14 cellular contexts compared by ENCODE assay signal in the genomic region with DNA sequence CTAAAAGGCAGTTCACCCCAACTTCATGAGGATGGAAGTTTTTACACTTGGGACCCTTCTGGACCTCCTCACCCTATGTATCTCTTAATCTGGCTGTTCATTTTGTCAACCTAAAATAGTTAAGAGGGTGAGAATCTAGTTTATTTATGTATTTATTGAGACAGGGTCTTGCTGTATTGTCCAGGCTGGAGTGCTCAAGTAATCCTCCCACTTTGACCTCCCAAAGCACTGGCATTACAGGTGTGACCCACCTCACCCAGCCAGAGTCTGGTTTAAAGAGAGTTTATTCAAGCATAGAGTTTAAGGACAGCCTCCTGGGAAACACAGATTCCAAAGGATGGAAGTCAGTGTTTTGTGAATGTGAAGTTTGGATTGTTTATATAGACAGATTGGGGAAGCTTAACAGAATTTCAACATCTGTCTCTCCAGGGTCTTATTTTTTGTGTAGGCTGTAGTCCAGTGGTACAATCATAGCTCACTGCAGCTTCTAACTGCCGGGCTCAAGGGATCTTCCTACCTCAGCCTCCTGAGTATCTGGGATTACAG. TPM values are rescaled to one million over a fixed set of nuclear protein-coding genes. Genes with fewer than 3 reads are reported as not detected.
DNase-seq lines count a peak whose midpoint lies in the region; ATAC-seq and TF ChIP-seq lines count a peak whose summit lies in the region.
"Had no signal": no experiment of that assay in that cellular context is flagged by ENCODE, and none has a peak within 500 bp of the region (broad histone marks: within the 10 kb centered on the region; RNA-seq: fewer than 3 reads in every experiment).

No MANE protein-coding gene starts in this region.

- H2BK120ac ChIP-seq in mesenchymal stem cell (ENCODE audit: low read depth, low read length), result peak overlapping the region; percentile 89

- H3K14ac ChIP-seq in mesenchymal stem cell (ENCODE audit: low read length in 2 of 2), result no peak overlapping the region

- H3K18ac ChIP-seq in mesenchymal stem cell (ENCODE audit: low read depth in 1 of 2, low read length in 2 of 2), result peak overlapping the region; percentile 29 to 49

- H3K79me1 ChIP-seq in mesenchymal stem cell (replicated peaks; ENCODE audit: low read length, poor library complexity, severe bottlenecking), result peaks cover 3% of the 10 kb centered on the region

- peak overlapping the region in 1 of 2 experiments; percentile 16 for H3K4ac ChIP-seq in mesenchymal stem cell (ENCODE audit: low read depth in 1 of 2, low read length in 2 of 2)

- no peak overlapping the region for H3K9ac ChIP-seq in mesenchymal stem cell (ENCODE audit: low read length)

- no peak overlapping the region for H4K91ac ChIP-seq in mesenchymal stem cell (ENCODE audit: low read length)

- peak; percentile 47 for DNase-seq in amniotic epithelial cell (ENCODE audit: low read depth)
- peak; percentile 36 for DNase-seq in fibroblast of mammary gland (ENCODE audit: low read depth)
- DNase-seq in mesenchymal stem cell, result peak; percentile 58
- no peak for DNase-seq in NCI-H2029 (lab: John Stamatoyannopoulos, UW)
- DNase-seq in activated CD4-positive, alpha-beta T cell treated with anti-CD3 and anti-CD28 coated beads for 1 hour, result no peak
- no peak for DNase-seq in superior temporal gyrus (ENCODE audit: extremely low spot score)
- DNase-seq: KG1, NCI-H1694 treated with DMSO at 0.1 percent for 48 hours, NCI-H2227 treated with DMSO at 0.1 percent for 48 hours, NCI-H510A treated with DMSO at 0.1 percent for 48 hours, NCI-H774 had no signal

- no peaks in the 10 kb centered on the region for H3K9me3 ChIP-seq in mesenchymal stem cell (ENCODE audit: control insufficient read depth, low read length)

- no peak overlapping the region for H2AFZ ChIP-seq in mesenchymal stem cell (ENCODE audit: low read depth, low read length)
- H2AFZ ChIP-seq: GM23338 had no signal

- H4K8ac ChIP-seq in mesenchymal stem cell (ENCODE audit: low read length), result no peak overlapping the region

- TF ChIP-seq CTCF in fibroblast of mammary gland (conservative IDR thresholded peaks at IDR 0.05; ENCODE audit: control insufficient read depth, insufficient read depth, low read depth, low read length), result no peak

- peak overlapping the region; percentile 19 for H3K4me2 ChIP-seq in mesenchymal stem cell (ENCODE audit: low read length, poor library complexity, severe bottlenecking)
- H3K4me2 ChIP-seq: GM23338 had no signal

- peak overlapping the region; percentile 82 for H3K27ac ChIP-seq in mesenchymal stem cell (ENCODE audit: low read length, poor library complexity, severe bottlenecking)

- H3K36me3 ChIP-seq in mesenchymal stem cell (ENCODE audit: control insufficient read depth in 1 of 2, insufficient read depth in 2 of 2, low read depth in 1 of 2, low read length in 2 of 2), result peaks cover 0 to under 1% of the 10 kb centered on the region in 2 experiments

- ATAC-seq in HG03095 (IDR thresholded peaks at IDR 0.05; ENCODE audit: unreplicated experiment), result no peak
- ATAC-seq: GM23338, Right ventricle myocardium inferior had no signal

- no peak overlapping the region for H2BK15ac ChIP-seq in mesenchymal stem cell (ENCODE audit: low read depth, poor library complexity, severe bottlenecking)

- H3K23ac ChIP-seq in mesenchymal stem cell (ENCODE audit: low read length in 2 of 2), result no peak overlapping the region

- H2AK5ac ChIP-seq in mesenchymal stem cell (ENCODE audit: low read length, severe bottlenecking), result peak overlapping the region; percentile 56

- no CpG with 5 or more reads among the region's 1 CpG for WGBS in mesenchymal stem cell

- peak overlapping the region in 1 of 2 experiments; percentile 17 for H2BK12ac ChIP-seq in mesenchymal stem cell (ENCODE audit: low read length in 2 of 2)

- no peak overlapping the region for H2BK5ac ChIP-seq in mesenchymal stem cell (ENCODE audit: low read depth, low read length, poor library complexity, severe bottlenecking)

- H3K27me3 ChIP-seq in mesenchymal stem cell (ENCODE audit: control insufficient read depth in 1 of 2, insufficient read depth in 1 of 2, low read length in 2 of 2), result no peaks in the 10 kb centered on the region

- no peak overlapping the region for H3K4me3 ChIP-seq in fibroblast of mammary gland (ENCODE audit: control insufficient read depth, low read depth, low read length)
- no peak overlapping the region for H3K4me3 ChIP-seq in mesenchymal stem cell (ENCODE audit: insufficient read depth in 1 of 2, low read depth in 1 of 2, low read length in 2 of 2)
- H3K4me3 ChIP-seq: GM23338 had no signal

- H3K4me1 ChIP-seq in mesenchymal stem cell (ENCODE audit: control insufficient read depth, insufficient read depth, low read depth, low read length), result peaks cover 2% of the 10 kb centered on the region

RNA-seq across cellular contexts. Expression of gene APPBP2, which starts 8.0 kb away (rescaled TPM):
- polyA plus RNA-seq in mesenchymal stem cell (2013, experiment 1 of 2), result 20.3 TPM
- polyA plus RNA-seq in mesenchymal stem cell (2013, experiment 2 of 2), result 20.8 TPM

Comparison
In these comparisons a context has a peak if more than half of its experiments do, and no peak if none do; other contexts are left out.
1. DNase-seq: peak in amniotic epithelial cell (single experiment), fibroblast of mammary gland (single experiment) and mesenchymal stem cell (single experiment); none in NCI-H2029 (single experiment), activated CD4-positive, alpha-beta T cell treated with anti-CD3 and anti-CD28 coated beads for 1 hour (single experiment) and superior temporal gyrus (single experiment).